Comparison of ENCODE assay signal across 17 cellular contexts in genomic region chr2:96602330-96602823, GRCh38. TPM values are rescaled to one million over a fixed set of nuclear protein-coding genes. Genes with fewer than 3 reads are reported as not detected.
DNase-seq lines count a peak whose midpoint lies in the region; ATAC-seq and TF ChIP-seq lines count a peak whose summit lies in the region.
"Had no signal": no experiment of that assay in that cellular context is flagged by ENCODE, and none has a peak within 500 bp of the region (broad histone marks: within the 10 kb centered on the region; RNA-seq: fewer than 3 reads in every experiment).

No MANE protein-coding gene starts in this region.

- H3K4me1 Mint-ChIP-seq in chondrocyte (ENCODE audit: low read depth) = no peaks in the 10 kb centered on the region
- H3K4me1 Mint-ChIP-seq in natural killer cell = peaks cover 2 to 4% of the 10 kb centered on the region in 2 donors
- H3K4me1 Mint-ChIP-seq: nephron had no signal

- H3K27ac ChIP-seq in heart right ventricle = no peak overlapping the region
- H3K27ac ChIP-seq: tibial nerve had no signal

- no peaks in the 10 kb centered on the region for H3K9me3 ChIP-seq in heart right ventricle
- H3K9me3 ChIP-seq: tibial nerve had no signal

- peaks cover 0 to 35% (median 9%) of the 10 kb centered on the region in 9 donors for H3K4me1 ChIP-seq in heart right ventricle

- H3K27ac Mint-ChIP-seq in chondrocyte (ENCODE audit: unreplicated experiment) (no peak overlapping the region), natural killer cell (peak overlapping the region; percentile 36 to 71)
- H3K27ac Mint-ChIP-seq: nephron had no signal

- no peak overlapping the region for H3K4me3 Mint-ChIP-seq in chondrocyte (ENCODE audit: unreplicated experiment)
- no peak overlapping the region for H3K4me3 Mint-ChIP-seq in natural killer cell
- H3K4me3 Mint-ChIP-seq: immature natural killer cell, nephron had no signal

- TF ChIP-seq CTCF in GM12865 (IDR thresholded peaks at IDR 0.05; ENCODE audit: insufficient read depth, low read depth, low read length, missing control alignments) (peak; percentile 25), chondrocyte (IDR thresholded peaks at IDR 0.05) (peak; percentile 14), natural killer cell (IDR thresholded peaks at IDR 0.05) (no peak), heart right ventricle (IDR thresholded peaks at IDR 0.05) (no peak)

- H3K27me3 ChIP-seq in heart right ventricle = no peaks in the 10 kb centered on the region
- H3K27me3 ChIP-seq: tibial nerve had no signal

- peaks cover 55% of the 10 kb centered on the region for H3K36me3 Mint-ChIP-seq in chondrocyte (ENCODE audit: low read depth)
- peaks cover 3% of the 10 kb centered on the region for H3K36me3 Mint-ChIP-seq in natural killer cell

- DNase-seq in GM12865 (ENCODE audit: low read depth) (peak; percentile 20), NCI-H69 (lab: John Stamatoyannopoulos, UW) (peak; percentile 1), chondrocyte (ENCODE audit: low spot score) (no peak), natural killer cell (no peak), heart right ventricle (no peak)
- no peak for DNase-seq in NK-92 treated with Interleukin-12 subunit alpha and Interleukin-12 subunit beta, amount 100 ng/mL, for 24 hours (lab: John Stamatoyannopoulos, UW)
- DNase-seq: activated CD4-positive, alpha-beta T cell treated with anti-CD3 and anti-CD28 coated beads, Interleukin-2, amount 50 U/mL, for 1 hour; activated naive CD4-positive, alpha-beta T cell treated with Interleukin-2 at 50 U/mL for 16 hours; central memory CD4-positive, alpha-beta T cell; HCEC 1CT; immature natural killer cell; NCI-H1930 had no signal

- no peak overlapping the region for H3K4me3 ChIP-seq in GM12865 (ENCODE audit: low read depth, low read length)
- H3K4me3 ChIP-seq in heart right ventricle = no peak overlapping the region
- H3K4me3 ChIP-seq: skin epidermis, tibial nerve had no signal

- H3K27me3 Mint-ChIP-seq in chondrocyte (ENCODE audit: low read depth) (no peaks in the 10 kb centered on the region), natural killer cell (ENCODE audit: low read depth in 2 of 2) (no peaks in the 10 kb centered on the region)

- H3K36me3 ChIP-seq in heart right ventricle = peaks cover 0 to 100% (median 74%) of the 10 kb centered on the region in 9 donors

- intact Hi-C loops in natural killer cell (cut with micrococcal nuclease) = no loop called here
- intact Hi-C loops in heart right ventricle (cut with DNase I) = no loop called here

- H3K9me3 Mint-ChIP-seq in chondrocyte (ENCODE audit: low read depth) = no peaks in the 10 kb centered on the region
- H3K9me3 Mint-ChIP-seq in natural killer cell = no peaks in the 10 kb centered on the region
- H3K9me3 Mint-ChIP-seq: immature natural killer cell, nephron had no signal

- ATAC-seq in natural killer cell (no peak), HG03175 (IDR thresholded peaks at IDR 0.05; ENCODE audit: unreplicated experiment) (no peak), heart right ventricle (no peak), GM18517 (IDR thresholded peaks at IDR 0.05; ENCODE audit: unreplicated experiment) (no peak)

- 96% methylated on average over 2 of the region's 2 CpGs for WGBS in heart right ventricle, 2 donors

RNA-seq across cellular contexts. Expression of gene KANSL3, which starts 35.7 kb away (rescaled TPM):
- total RNA-seq in chondrocyte (32.6 to 34.5 TPM (median 34.1 TPM) in 3 replicates), natural killer cell (10 to 100 TPM; 73.9 to 98.0 (median 83.5) TPM), heart right ventricle (10 to 100 TPM; 25.4 to 38.1 (median 31.7) TPM)
- polyA plus RNA-seq in heart right ventricle = 10 to 100 TPM; 12.5 to 21.8 TPM

RNA-seq across cellular contexts. Expression of gene FER1L5, which starts 40.2 kb away (rescaled TPM):
- not detected in 3 replicates for total RNA-seq in chondrocyte
- total RNA-seq in natural killer cell = not detected
- total RNA-seq in heart right ventricle = under 1 TPM in 5 of 10 donors, not detected in 5; 0.04 to 0.14 (median 0.07) TPM
- under 1 TPM; 0.01 to 0.07 TPM for polyA plus RNA-seq in heart right ventricle
- polyA plus RNA-seq: immature natural killer cell had no signal

Comparison
In these comparisons a context has a peak if more than half of its experiments do, and no peak if none do; other contexts are left out.
1. DNase-seq: peak in GM12865 (single experiment) and NCI-H69 (single experiment); none in chondrocyte (single experiment), natural killer cell (single experiment), NK-92 treated with Interleukin-12 subunit alpha and Interleukin-12 subunit beta, amount 100 ng/mL, for 24 hours (single experiment) and heart right ventricle (0 of 2).
2. CTCF ChIP-seq: peak in GM12865 (single experiment) and chondrocyte (single experiment); none in natural killer cell (single experiment) and heart right ventricle (0 of 9).